In genomic region chr6:99424022-99424421, GRCh38 we compare ENCODE assay signal across 1 cellular context.
TF ChIP-seq lines count a peak whose summit lies in the region.

No MANE protein-coding gene starts in this region.

TF ChIP-seq in GM12878, 131 proteins besides CTCF, POLR2A, EP300 and RAD21:
- TF ChIP-seq IKZF2 (IDR thresholded peaks at IDR 0.05) (no peak), EGR1 (IDR thresholded peaks at IDR 0.05; ENCODE audit: borderline replicate concordance in 1 of 2, low read depth in 2 of 2, low read length in 2 of 2) (no peak), CREB1 (IDR thresholded peaks at IDR 0.05; ENCODE audit: low read depth) (no peak), PAX8 (IDR thresholded peaks at IDR 0.05) (no peak), ATF3 (IDR thresholded peaks at IDR 0.05; ENCODE audit: borderline replicate concordance, extremely low read depth, low read depth, low read length) (no peak)
TF ChIP-seq in GM12878: peak in this region for 0.
